Comparison of ENCODE assay signal across 20 cellular contexts in the genomic region with DNA sequence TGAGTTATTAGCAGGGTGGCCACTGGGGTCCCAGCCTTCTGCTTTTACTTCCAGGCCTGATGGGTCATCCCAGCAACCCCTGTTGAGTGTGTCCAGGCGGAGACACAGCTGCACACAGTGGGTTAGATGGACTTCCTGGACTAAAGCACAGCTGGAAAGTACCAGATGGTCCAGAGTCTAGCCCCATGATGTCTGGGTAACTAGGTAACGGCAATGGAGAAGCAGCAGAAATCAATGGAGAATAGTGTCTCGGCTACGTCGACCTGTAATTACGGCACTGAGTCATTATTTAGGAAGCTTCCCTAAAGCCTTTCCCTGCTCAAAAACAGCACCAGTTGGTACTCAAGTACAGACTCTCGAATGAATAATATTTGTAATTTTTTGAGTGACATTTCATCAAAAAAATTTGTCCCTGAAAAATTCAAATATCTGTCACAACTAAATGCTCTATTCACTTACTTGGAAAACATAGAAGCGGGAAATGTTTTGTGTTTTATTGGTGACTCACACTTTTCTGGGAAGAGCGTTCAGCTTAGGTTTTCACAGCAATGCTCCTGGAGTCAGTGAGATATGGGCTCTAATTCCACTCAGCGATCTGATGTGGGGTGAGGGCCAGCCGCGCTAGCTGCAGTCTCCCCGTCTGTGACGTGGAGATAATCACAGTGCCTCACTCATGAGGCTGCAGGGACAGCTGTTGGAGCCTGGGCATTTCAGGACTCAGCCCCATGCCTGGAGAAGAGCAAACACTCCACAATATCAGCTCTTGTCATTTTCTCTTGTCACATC.
DNase-seq lines count a peak whose midpoint lies in the region; ATAC-seq and TF ChIP-seq lines count a peak whose summit lies in the region.
"Had no signal": no experiment of that assay in that cellular context is flagged by ENCODE, and none has a peak within 500 bp of the region (broad histone marks: within the 10 kb centered on the region; RNA-seq: fewer than 3 reads in every experiment).

No MANE protein-coding gene starts in this region.

- peak; percentile 87 for ATAC-seq in SK-N-SH treated with all-trans-retinoic acid at 6 μM for 48 hours
- ATAC-seq in HG03280 (IDR thresholded peaks at IDR 0.05; ENCODE audit: unreplicated experiment): no peak
- ATAC-seq in GM21786 (IDR thresholded peaks at IDR 0.05; ENCODE audit: unreplicated experiment): no peak
- ATAC-seq: activated T-cell treated with anti-CD3 and anti-CD28 coated beads, Interleukin-2, amount 50 U/mL, for 4 hours; heart right ventricle; left cardiac atrium; stimulated activated naive B cell treated with anti-CD40 and anti-IgM and Interleukin-4, amounts not matched to agents 10 μg/mL and 1 μg/mL and 100 μg/mL, for 72 hours; T-helper 17 cell had no signal

- DNase-seq in EL (peak; percentile 24), NCI-H146 (lab: John Stamatoyannopoulos, UW) (peak; percentile 92), iris pigment epithelial cell (ENCODE audit: low read depth) (peak; percentile 12), NCI-H1694 (lab: John Stamatoyannopoulos, UW) (no peak), NCI-H1105 treated with DMSO at 0.1 percent for 48 hours (lab: John Stamatoyannopoulos, UW) (no peak)
- DNase-seq: activated CD4-positive, alpha-beta T cell treated with anti-CD3 and anti-CD28 coated beads for 4 hours; activated naive CD8-positive, alpha-beta T cell treated with anti-CD3 and anti-CD28 coated beads, Interleukin-2, amount 10 ng/mL, durations not matched to agents 7 days and 5 days; activated T-cell treated with anti-CD3 and anti-CD28 coated beads, Interleukin-2, amount 50 U/mL, for 4 hours; central memory CD4-positive, alpha-beta T cell; heart right ventricle; left cardiac atrium; NCI-H510A treated with DMSO at 0.1 percent for 48 hours; ovary; RPMI8226; stimulated activated naive B cell treated with anti-CD40 and anti-IgM and Interleukin-4, amounts not matched to agents 10 μg/mL and 1 μg/mL and 100 μg/mL, for 72 hours; T-helper 17 cell; transverse colon had no signal

TF ChIP-seq in SK-N-SH treated with all-trans-retinoic acid at 6 μM for 48 hours, 23 proteins besides CTCF, POLR2A, EP300 and RAD21:
- TF ChIP-seq GLIS3 (CRISPR knock-in tag; IDR thresholded peaks at IDR 0.05) (no peak), ISL1 (CRISPR knock-in tag; IDR thresholded peaks at IDR 0.05) (0 out of 2 replicates have a peak, but pooled peaks have one; percentile 5)

Comparison
In these comparisons a context has a peak if more than half of its experiments do, and no peak if none do; other contexts are left out.
1. DNase-seq: peak in EL (single experiment), NCI-H146 (single experiment) and iris pigment epithelial cell (single experiment); none in NCI-H1694 (single experiment) and NCI-H1105 treated with DMSO at 0.1 percent for 48 hours (single experiment).